Comparison of ENCODE assay signal across 12 cellular contexts in genomic region chr6:135052939-135053338, GRCh38. TPM values are rescaled to one million over a fixed set of nuclear protein-coding genes. Genes with fewer than 3 reads are reported as not detected.
DNase-seq lines count a peak whose midpoint lies in the region; ATAC-seq, FAIRE-seq and TF ChIP-seq lines count a peak whose summit lies in the region.
"Had no signal": no experiment of that assay in that cellular context is flagged by ENCODE, and none has a peak within 500 bp of the region (broad histone marks: within the 10 kb centered on the region; RNA-seq: fewer than 3 reads in every experiment).

No MANE protein-coding gene starts in this region.

- H3K4me3 Mint-ChIP-seq in T-helper 2 cell treated with Interferon-gamma antibody and Interleukin-4, amounts not matched to agents 5 μg/mL and 100 μg/mL, for 36 hours, result peak overlapping the region; percentile 98

- TF ChIP-seq CTCF in A549 (IDR thresholded peaks at IDR 0.05), result no peak
- no peak for TF ChIP-seq CTCF in adrenal gland (IDR thresholded peaks at IDR 0.05)
- TF ChIP-seq CTCF in GM20000 (IDR thresholded peaks at IDR 0.05; ENCODE audit: extremely low read depth, missing control alignments), result no peak

- no peak for TF ChIP-seq EP300 in A549 (IDR thresholded peaks at IDR 0.05)

- CTCF ChIA-PET in A549 (lab: Yijun Ruan, JAX), result no interaction called here

- H3K27ac Mint-ChIP-seq in T-helper 2 cell treated with Interferon-gamma antibody and Interleukin-4, amounts not matched to agents 5 μg/mL and 100 μg/mL, for 36 hours, result peak overlapping the region; percentile 98

- H3K9me3 Mint-ChIP-seq in T-helper 2 cell treated with Interferon-gamma antibody and Interleukin-4, amounts not matched to agents 5 μg/mL and 100 μg/mL, for 36 hours, result no peaks in the 10 kb centered on the region

- no peak for FAIRE-seq in A549 (lab: Jason Lieb, UNC)
- FAIRE-seq in GM12891 (lab: Jason Lieb, UNC), result peak; percentile 40

- 66% methylated on average over 3 of the region's 3 CpGs for WGBS in A549 (ENCODE audit: missing lambda C conversion rate)
- WGBS in adrenal gland, 4 donors, result 63 to 74% (median 71%) methylated on average over 3 of the region's 3 CpGs

- POLR2A ChIA-PET in A549 (lab: Yijun Ruan, JAX), result no interaction called here

- no peak overlapping the region for H3K27ac ChIP-seq in A549
- H3K27ac ChIP-seq in adrenal gland, result no peak overlapping the region
- H3K27ac ChIP-seq: Peyer's patch had no signal

- H3K4me1 ChIP-seq in A549, result peaks cover 9% of the 10 kb centered on the region
- peaks cover 9 to 27% of the 10 kb centered on the region in 2 donors for H3K4me1 ChIP-seq in adrenal gland (replicated peaks in 1 of 2)

- peaks cover 0 to 18% of the 10 kb centered on the region in 2 donors for H3K36me3 ChIP-seq in adrenal gland (replicated peaks in 1 of 2)

- ATAC-seq in A549 (no peak), GM18868 (IDR thresholded peaks at IDR 0.05; ENCODE audit: unreplicated experiment) (no peak)
- no peak for ATAC-seq in activated CD4-positive, CD25-positive, alpha-beta regulatory T cell treated with anti-CD3 and anti-CD28 coated beads, Interleukin-2, amount 50 U/mL, for 24 hours

- no peak for TF ChIP-seq RAD21 in A549 (conservative IDR thresholded peaks at IDR 0.05 in 1 of 2, IDR thresholded peaks at IDR 0.05 in 1 of 2)

- no peaks in the 10 kb centered on the region for H3K27me3 Mint-ChIP-seq in T-helper 2 cell treated with Interferon-gamma antibody and Interleukin-4, amounts not matched to agents 5 μg/mL and 100 μg/mL, for 36 hours (ENCODE audit: low read depth)

- peaks cover 53% of the 10 kb centered on the region for H3K4me1 Mint-ChIP-seq in T-helper 2 cell treated with Interferon-gamma antibody and Interleukin-4, amounts not matched to agents 5 μg/mL and 100 μg/mL, for 36 hours (ENCODE audit: low read depth)

- H3K4me2 ChIP-seq in A549, result peak overlapping the region; percentile 89

- intact Hi-C loops in adrenal gland (cut with DNase I), result no loop called here

- DNase-seq in A549 (ENCODE audit: low read depth in 1 of 2, low spot score in 1 of 2), result no peak
- DNase-seq in GM12891 (ENCODE audit: insufficient read length, low spot score), result no peak
- DNase-seq in T-helper 2 cell treated with Interferon-gamma antibody and Interleukin-4, amounts not matched to agents 5 μg/mL and 100 μg/mL, for 36 hours (ENCODE audit: low spot score), result no peak
- peak; percentile 11 for DNase-seq in glomerular visceral epithelial cell (ENCODE audit: extremely low spot score)
- no peak for DNase-seq in adrenal gland
- DNase-seq in GM20000 (ENCODE audit: low spot score), result no peak
- DNase-seq: activated effector memory CD4-positive, alpha-beta T cell treated with anti-CD3 and anti-CD28 coated beads, Interleukin-2, amount 50 U/mL, for 16 hours; DMS79; Peyer's patch had no signal

- H3K36me3 Mint-ChIP-seq in T-helper 2 cell treated with Interferon-gamma antibody and Interleukin-4, amounts not matched to agents 5 μg/mL and 100 μg/mL, for 36 hours (ENCODE audit: low read depth), result peaks cover 45% of the 10 kb centered on the region

- peak overlapping the region; percentile 85 for H3K4me3 ChIP-seq in A549
- H3K4me3 ChIP-seq in adrenal gland, result no peak overlapping the region

- H3K9me3 ChIP-seq in A549 (no peaks in the 10 kb centered on the region), adrenal gland (replicated peaks in 1 of 3) (no peaks in the 10 kb centered on the region)
- H3K9me3 ChIP-seq: esophagus muscularis mucosa, Peyer's patch had no signal

- TF ChIP-seq POLR2A in A549 (IDR thresholded peaks at IDR 0.05; ENCODE audit: low read length) (no peak), GM12891 (IDR thresholded peaks at IDR 0.05; ENCODE audit: low read depth, low read length) (no peak), adrenal gland (IDR thresholded peaks at IDR 0.05) (no peak)

- H3K27me3 ChIP-seq in adrenal gland, result no peaks in the 10 kb centered on the region
- H3K27me3 ChIP-seq: esophagus muscularis mucosa, Peyer's patch had no signal

TF ChIP-seq in A549, 52 proteins besides CTCF, POLR2A, EP300 and RAD21:
- TF ChIP-seq KDM5A (IDR thresholded peaks at IDR 0.05), result no peak
- TF ChIP-seq, protein P1, sequence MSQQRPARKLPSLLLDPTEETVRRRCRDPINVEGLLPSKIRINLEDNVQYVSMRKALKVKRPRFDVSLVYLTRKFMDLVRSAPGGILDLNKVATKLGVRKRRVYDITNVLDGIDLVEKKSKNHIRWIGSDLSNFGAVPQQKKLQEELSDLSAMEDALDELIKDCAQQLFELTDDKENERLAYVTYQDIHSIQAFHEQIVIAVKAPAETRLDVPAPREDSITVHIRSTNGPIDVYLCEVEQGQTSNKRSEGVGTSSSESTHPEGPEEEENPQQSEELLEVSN (IDR thresholded peaks at IDR 0.05; ENCODE audit: borderline replicate concordance, low read depth), result no peak
- TF ChIP-seq NFE2L2 (conservative IDR thresholded peaks at IDR 0.05; ENCODE audit: low read length), result no peak
- no peak for TF ChIP-seq ESRRA (IDR thresholded peaks at IDR 0.05; ENCODE audit: borderline replicate concordance, low read length)
- TF ChIP-seq HEYL (CRISPR knock-in tag; IDR thresholded peaks at IDR 0.05), result no peak

TF ChIP-seq in GM12891, 5 proteins besides CTCF, POLR2A, EP300 and RAD21:
- TF ChIP-seq SPI1 (IDR thresholded peaks at IDR 0.05; ENCODE audit: low read depth, low read length) (no peak), PAX5 (IDR thresholded peaks at IDR 0.05; ENCODE audit: insufficient read depth, low read length, severe bottlenecking) (no peak), POU2F2 (IDR thresholded peaks at IDR 0.05; ENCODE audit: low read depth, low read length) (no peak), POLR2AphosphoS5 (IDR thresholded peaks at IDR 0.05; ENCODE audit: low read depth, low read length) (no peak), TAF1 (IDR thresholded peaks at IDR 0.05; ENCODE audit: low read depth, low read length) (no peak)

RNA-seq across cellular contexts. Expression of gene HBS1L, which starts 1.7 kb away (rescaled TPM):
- 51.6 and 61.7 TPM in 2 replicates for polyA plus RNA-seq in A549 (2011; rRNA removed)
- polyA plus RNA-seq in A549 (2012; cell fraction: cytosol; rRNA removed), result 11.4 and 11.9 TPM in 2 replicates
- 3.8 and 8.0 TPM in 2 replicates for polyA plus RNA-seq in A549 (2012; cell fraction: nucleus; rRNA removed)
- polyA plus RNA-seq in A549 (2017; fragmentation: RNase III; extraction: RNeasy Plus Mini Kit Qiagen cat#74134 plus additional on column Dnase treatment), result 40.7 to 41.9 TPM (median 41.5 TPM) in 3 replicates
- 25.1 and 36.2 TPM in 2 replicates for polyA minus RNA-seq in A549 (2011; rRNA and poly(A)+ RNA removed)
- 50.4 TPM for polyA plus RNA-seq in GM12891 (2012; ENCODE audit: low read depth, missing spikeins)
- total RNA-seq in adrenal gland, result 10 to 100 TPM; 42.2 to 79.4 (median 58.4) TPM
- polyA plus RNA-seq in adrenal gland, result 100 to 1,000 TPM in 1 of 3 donors, 10 to 100 TPM in 2; 17.0 to 121 (median 18.7) TPM
